In the genomic region with DNA sequence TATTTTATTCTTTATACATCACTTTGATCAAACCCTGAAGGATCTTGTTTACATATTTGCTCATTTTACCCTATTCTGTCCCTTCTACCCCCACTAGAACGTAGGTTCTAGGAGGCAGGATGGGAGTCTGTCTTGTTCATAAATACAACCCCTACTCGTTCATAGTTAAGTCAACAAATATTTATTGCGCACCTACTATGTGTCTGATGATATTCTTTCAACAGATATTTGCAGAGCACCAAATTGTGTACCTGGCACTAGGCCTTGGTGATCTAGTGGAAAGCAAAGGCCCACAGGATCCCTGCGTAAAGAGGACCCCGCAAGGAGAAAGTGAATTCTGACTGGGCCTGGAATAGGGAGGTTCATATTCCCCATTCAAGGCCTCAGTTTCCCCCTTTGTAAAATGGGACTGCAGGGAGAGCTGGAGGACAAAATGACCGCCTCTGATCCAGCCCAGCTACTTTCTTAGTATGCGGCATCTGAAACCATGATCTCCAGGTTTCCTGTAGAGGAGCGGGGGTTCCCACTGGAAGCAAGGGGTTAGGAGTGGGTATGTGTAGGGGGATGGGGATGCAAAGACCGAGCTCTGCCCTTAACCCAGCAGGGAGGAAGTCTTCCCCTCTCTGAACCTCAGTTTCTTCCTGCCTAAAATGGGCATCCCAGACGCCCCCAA, we compare ENCODE assay signal across 8 cellular contexts. TPM values are rescaled to one million over a fixed set of nuclear protein-coding genes. Genes with fewer than 3 reads are reported as not detected.
DNase-seq lines count a peak whose midpoint lies in the region; ATAC-seq, FAIRE-seq and TF ChIP-seq lines count a peak whose summit lies in the region.

No MANE protein-coding gene starts in this region.

- H3K27me3 Mint-ChIP-seq in activated naive CD8-positive, alpha-beta T cell treated with anti-CD3 and anti-CD28 coated beads for 36 hours, result no peaks in the 10 kb centered on the region

- H3K4me3 Mint-ChIP-seq in activated naive CD8-positive, alpha-beta T cell treated with anti-CD3 and anti-CD28 coated beads for 36 hours, result peak overlapping the region; percentile 96

- H3K27ac ChIP-seq in kidney (ENCODE audit: low read depth in 2 of 2, low read length in 2 of 2) (no peak overlapping the region), thoracic aorta (no peak overlapping the region)

- peak overlapping the region; percentile 2 to 62 for H3K9ac ChIP-seq in kidney (ENCODE audit: low read length in 2 of 2)

- no peak for FAIRE-seq in kidney (lab: Jason Lieb, UNC)

- H3K9me3 ChIP-seq in kidney (ENCODE audit: control insufficient read depth in 1 of 2, low read length in 2 of 2) (no peaks in the 10 kb centered on the region), thoracic aorta (no peaks in the 10 kb centered on the region)

- TF ChIP-seq CTCF in kidney (IDR thresholded peaks at IDR 0.05; ENCODE audit: borderline replicate concordance, extremely low read depth, insufficient read depth), result no peak
- TF ChIP-seq CTCF in thoracic aorta (IDR thresholded peaks at IDR 0.05), result no peak

- peak overlapping the region; percentile 48 for H3K27ac Mint-ChIP-seq in activated naive CD8-positive, alpha-beta T cell treated with anti-CD3 and anti-CD28 coated beads for 36 hours

- H3K4me1 ChIP-seq in kidney (ENCODE audit: control insufficient read depth in 1 of 2, insufficient read depth in 1 of 2, low read depth in 1 of 2, low read length in 2 of 2) (peaks cover 12 to 19% of the 10 kb centered on the region in 2 donors), thoracic aorta (ENCODE audit: control insufficient read depth in 1 of 2, low read depth in 2 of 2) (peaks cover 16 to 33% of the 10 kb centered on the region in 2 donors)

- H3K36me3 ChIP-seq in kidney (ENCODE audit: control insufficient read depth in 1 of 2, insufficient read depth in 2 of 2, low read length in 2 of 2) (no peaks in the 10 kb centered on the region), thoracic aorta (peaks cover 7% of the 10 kb centered on the region)

- peak; percentile 2 for DNase-seq in SKM-1 treated with dmso at 0.1 percent for 144 hours (lab: John Stamatoyannopoulos, UW; ENCODE audit: unreplicated experiment)
- DNase-seq in SKM-1 (lab: John Stamatoyannopoulos, UW; ENCODE audit: unreplicated experiment), result no peak
- DNase-seq in activated naive CD8-positive, alpha-beta T cell treated with anti-CD3 and anti-CD28 coated beads for 36 hours, result no peak
- no peak for DNase-seq in kidney
- DNase-seq in thoracic aorta (ENCODE audit: low spot score), result no peak
- no peak for DNase-seq in stimulated activated CD4-positive, alpha-beta T cell treated with anti-CD3 and anti-CD28 coated beads, Interleukin-12 subunit alpha, Interleukin-12 subunit beta, amount 100 ng/mL, for 4 hours
- no peak for DNase-seq in HK-2 (ENCODE audit: unreplicated experiment)

- peaks cover 36% of the 10 kb centered on the region for H3K4me1 Mint-ChIP-seq in activated naive CD8-positive, alpha-beta T cell treated with anti-CD3 and anti-CD28 coated beads for 36 hours

- ATAC-seq in thoracic aorta (ENCODE audit: insufficient number of reproducible peaks, low FRiP score, low read depth) (no peak), HG03135 (IDR thresholded peaks at IDR 0.05; ENCODE audit: unreplicated experiment) (no peak)

- no peaks in the 10 kb centered on the region for H3K9me3 Mint-ChIP-seq in activated naive CD8-positive, alpha-beta T cell treated with anti-CD3 and anti-CD28 coated beads for 36 hours

- H3K4me3 ChIP-seq in kidney (ENCODE audit: low read length in 2 of 2) (peak overlapping the region; percentile 29 to 89), thoracic aorta (peak overlapping the region; percentile 89)

- no peaks in the 10 kb centered on the region for H3K27me3 ChIP-seq in thoracic aorta (replicated peaks; ENCODE audit: insufficient read depth)

- intact Hi-C loops in kidney (cut with DNase I), result no loop called here

- peaks cover 27% of the 10 kb centered on the region for H3K36me3 Mint-ChIP-seq in activated naive CD8-positive, alpha-beta T cell treated with anti-CD3 and anti-CD28 coated beads for 36 hours

RNA-seq across cellular contexts. Expression of a gene that starts 0.5 kb away (rescaled TPM):
- total RNA-seq in activated naive CD8-positive, alpha-beta T cell treated with anti-CD3 and anti-CD28 coated beads for 36 hours, result 10 to 100 TPM; 53.6 to 58.2 TPM
- total RNA-seq in kidney, result 17.2 TPM
- polyA plus RNA-seq in kidney (ENCODE audit: insufficient read depth, low read depth, low replicate concordance), result 32.2 TPM
- total RNA-seq in thoracic aorta, result 10 to 100 TPM; 11.2 to 16.0 TPM

RNA-seq across cellular contexts. Expression of a gene that starts 2.2 kb away (rescaled TPM):
- 1 to 10 TPM; 5.4 to 6.3 TPM for total RNA-seq in activated naive CD8-positive, alpha-beta T cell treated with anti-CD3 and anti-CD28 coated beads for 36 hours
- total RNA-seq in kidney, result 2.1 TPM
- 1.2 TPM for polyA plus RNA-seq in kidney (ENCODE audit: insufficient read depth, low read depth, low replicate concordance)
- 1 to 10 TPM; 1.5 to 1.8 TPM for total RNA-seq in thoracic aorta

RNA-seq across cellular contexts. Expression of a gene that starts 14.5 kb away (rescaled TPM):
- total RNA-seq in activated naive CD8-positive, alpha-beta T cell treated with anti-CD3 and anti-CD28 coated beads for 36 hours, result 10 to 100 TPM; 13.3 to 15.3 TPM
- total RNA-seq in kidney (33.0 TPM), thoracic aorta (10 to 100 TPM; 19.6 to 22.6 TPM)
- 21.6 TPM for polyA plus RNA-seq in kidney (ENCODE audit: insufficient read depth, low read depth, low replicate concordance)

RNA-seq across cellular contexts. Expression of a gene that starts 39.7 kb away (rescaled TPM):
- 10 to 100 TPM; 89.9 to 94.2 TPM for total RNA-seq in activated naive CD8-positive, alpha-beta T cell treated with anti-CD3 and anti-CD28 coated beads for 36 hours
- total RNA-seq in kidney (83.6 TPM), thoracic aorta (100 to 1,000 TPM; 119 to 300 TPM)
- 38.0 TPM for polyA plus RNA-seq in kidney (ENCODE audit: insufficient read depth, low read depth, low replicate concordance)
